Comparison of ENCODE assay signal across 19 cellular contexts in the genomic region with DNA sequence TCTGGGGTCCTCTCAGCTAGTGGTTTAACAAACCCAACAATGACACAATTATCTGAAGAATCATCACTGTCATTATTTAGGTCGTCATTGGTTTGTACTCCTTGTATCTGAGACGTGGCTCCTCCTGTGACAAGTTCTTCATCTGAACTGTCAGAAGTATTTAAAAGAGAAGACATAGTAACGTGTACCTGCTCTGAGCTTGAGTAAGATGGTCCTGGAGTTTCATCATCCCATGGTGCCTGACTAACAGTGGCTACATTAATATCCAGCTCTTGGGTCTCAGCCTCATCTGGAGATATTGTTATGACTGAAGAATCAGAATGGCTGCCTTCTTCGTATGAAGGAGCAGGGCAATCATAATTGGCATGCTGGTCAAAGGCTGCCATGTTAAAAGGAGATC. TPM values are rescaled to one million over a fixed set of nuclear protein-coding genes. Genes with fewer than 3 reads are reported as not detected.
DNase-seq lines count a peak whose midpoint lies in the region; ATAC-seq, FAIRE-seq and TF ChIP-seq lines count a peak whose summit lies in the region.
"Had no signal": no experiment of that assay in that cellular context is flagged by ENCODE, and none has a peak within 500 bp of the region (broad histone marks: within the 10 kb centered on the region; RNA-seq: fewer than 3 reads in every experiment).

No MANE protein-coding gene starts in this region.

- no TSS peak for BruUV-seq in HepG2 (replicated peaks; lab: Mats Ljungman, UMichigan)

- H3K4me3 ChIP-seq in HepG2 (replicated peaks in 1 of 3; ENCODE audit: insufficient read depth in 1 of 3, low read depth in 2 of 3, low read length in 3 of 3) = no peak overlapping the region
- no peak overlapping the region for H3K4me3 ChIP-seq in right lobe of liver
- no peak overlapping the region for H3K4me3 ChIP-seq in keratinocyte (ENCODE audit: control insufficient read depth in 2 of 3, extremely low read depth in 1 of 3, insufficient read depth in 2 of 3, low read depth in 1 of 3, low read length in 3 of 3)
- H3K4me3 ChIP-seq: BLaER1 treated with 17β-estradiol and CSF1 and Interleukin-3, amounts not matched to agents 10 nM and 100 nM; HAP-1 had no signal

- FAIRE-seq in HepG2 (lab: Jason Lieb, UNC) = no peak
- peak; percentile 70 for FAIRE-seq in D721Med (lab: Jason Lieb, UNC)
- FAIRE-seq in keratinocyte (lab: Jason Lieb, UNC) = peak; percentile 49
- FAIRE-seq: H54 had no signal

- WGBS in HepG2 (ENCODE audit: low lambda C conversion rate) = 99% methylated on average over 4 of the region's 4 CpGs
- WGBS in right lobe of liver (ENCODE audit: insufficient coverage, low coverage, low lambda C conversion rate, missing lambda C conversion rate) = 82% methylated on average over 4 of the region's 4 CpGs

- no peak for TF ChIP-seq POLR2A in HepG2 (IDR thresholded peaks at IDR 0.05; ENCODE audit: insufficient read depth in 1 of 2, low read depth in 2 of 2, low read length in 2 of 2)
- no peak for TF ChIP-seq POLR2A in right lobe of liver (IDR thresholded peaks at IDR 0.05)

- no peak overlapping the region for H3K4me2 ChIP-seq in HepG2 (ENCODE audit: low read depth, low read length)
- no peak overlapping the region for H3K4me2 ChIP-seq in keratinocyte (ENCODE audit: control insufficient read depth, extremely low read depth, insufficient read depth, low read depth, low read length)
- H3K4me2 ChIP-seq: BLaER1 treated with 17β-estradiol and CSF1 and Interleukin-3, amounts not matched to agents 10 nM and 100 nM had no signal

- CTCF ChIA-PET in HepG2 (lab: Yijun Ruan, JAX; ENCODE audit: low intra/inter-chr PET ratio, low total read pairs) = no interaction called here

- H3K79me2 ChIP-seq in HepG2 (ENCODE audit: insufficient read depth, low read length) = peaks cover 56% of the 10 kb centered on the region
- peaks cover 46% of the 10 kb centered on the region for H3K79me2 ChIP-seq in keratinocyte (ENCODE audit: control insufficient read depth, insufficient read depth, low read length)

- peaks cover 14% of the 10 kb centered on the region; the same call in 1 of the 2 replicates for H4K20me1 ChIP-seq in HepG2 (ENCODE audit: insufficient read depth, low read length)
- no peaks in the 10 kb centered on the region for H4K20me1 ChIP-seq in keratinocyte (ENCODE audit: control insufficient read depth, extremely low read depth, insufficient read depth, low read length)

- H3K36me3 ChIP-seq in HepG2 (replicated peaks in 1 of 2; ENCODE audit: control insufficient read depth in 1 of 2, insufficient read depth in 2 of 2, low read length in 2 of 2) (peaks cover 4 to 36% of the 10 kb centered on the region in 2 experiments), right lobe of liver (peaks cover 0 to 31% (median 6%) of the 10 kb centered on the region in 4 donors), keratinocyte (ENCODE audit: control insufficient read depth in 2 of 2, extremely low read depth in 1 of 2, insufficient read depth in 2 of 2, low read length in 2 of 2) (peaks cover 9 to 18% of the 10 kb centered on the region in 2 experiments)

- ATAC-seq in HepG2 (no peak), right lobe of liver (no peak)

- DNase-seq in HepG2 (ENCODE audit: low spot score) = no peak
- DNase-seq in right lobe of liver = no peak
- DNase-seq in D721Med (ENCODE audit: insufficient read length, low spot score) = no peak
- no peak for DNase-seq in keratinocyte (ENCODE audit: low read depth, low spot score)
- no peak for DNase-seq in activated CD8-positive, alpha-beta memory T cell treated with anti-CD3 and anti-CD28 coated beads, Interleukin-2, amount 50 U/mL, for 48 hours
- DNase-seq in GM10266 (ENCODE audit: extremely low spot score) = no peak
- DNase-seq: ACHN; AML-193; BE2C; CD4-positive, alpha-beta T cell; CD8-positive, alpha-beta memory T cell; DMS53; DMS79 treated with DMSO at 0.1 percent for 48 hours; GF-D8; GOT3; HFFc6 had no signal

- dilution Hi-C loops in keratinocyte (cut with MboI; ENCODE audit: extremely low pct_ligation_motif_present, low sequenced_read_pairs) = no loop called here

- H3K4me1 ChIP-seq in HepG2 (ENCODE audit: insufficient read depth, low read length) (no peaks in the 10 kb centered on the region; the same call in 1 of the 2 replicates), right lobe of liver (no peaks in the 10 kb centered on the region), keratinocyte (ENCODE audit: control insufficient read depth, extremely low read depth, insufficient read depth, low read length) (peaks cover under 1% of the 10 kb centered on the region)
- H3K4me1 ChIP-seq: BE2C; BLaER1 treated with 17β-estradiol and CSF1 and Interleukin-3, amounts not matched to agents 10 nM and 100 nM; HAP-1 had no signal

- H3K9me3 ChIP-seq in HepG2 (ENCODE audit: low read length) (no peaks in the 10 kb centered on the region), right lobe of liver (no peaks in the 10 kb centered on the region), keratinocyte (ENCODE audit: control insufficient read depth, low read depth, low read length) (no peaks in the 10 kb centered on the region)
- H3K9me3 ChIP-seq: BE2C; BLaER1 treated with 17β-estradiol and CSF1 and Interleukin-3, amounts not matched to agents 10 nM and 100 nM; HAP-1 had no signal

- no peak overlapping the region for H3K27ac ChIP-seq in HepG2 (ENCODE audit: extremely low read length, insufficient read depth, low read length)
- H3K27ac ChIP-seq in right lobe of liver = no peak overlapping the region
- no peak overlapping the region for H3K27ac ChIP-seq in keratinocyte (ENCODE audit: control insufficient read depth, insufficient read depth, low read length)
- H3K27ac ChIP-seq: BLaER1 treated with 17β-estradiol and CSF1 and Interleukin-3, amounts not matched to agents 10 nM and 100 nM had no signal

- TF ChIP-seq CTCF in HepG2 (CRISPR knock-in tag; IDR thresholded peaks at IDR 0.05) (no peak), right lobe of liver (IDR thresholded peaks at IDR 0.05) (no peak), D721Med (IDR thresholded peaks at IDR 0.05; ENCODE audit: insufficient read depth, missing control alignments) (no peak), keratinocyte (optimal IDR thresholded peaks at IDR 0.05 in 1 of 3, IDR thresholded peaks at IDR 0.05 in 1 of 3, conservative IDR thresholded peaks at IDR 0.05 in 1 of 3; ENCODE audit: extremely low read depth in 1 of 3, insufficient read depth in 2 of 3, low read length in 3 of 3) (no peak), GM10266 (IDR thresholded peaks at IDR 0.05; ENCODE audit: control insufficient read depth, insufficient read depth, low read depth, missing control alignments) (no peak)

- H3K9ac ChIP-seq in HepG2 (ENCODE audit: insufficient read depth, low read depth, low read length) = no peak overlapping the region
- no peak overlapping the region for H3K9ac ChIP-seq in keratinocyte (ENCODE audit: control insufficient read depth, extremely low read depth, insufficient read depth, low read length)
- H3K9ac ChIP-seq: BLaER1 treated with 17β-estradiol and CSF1 and Interleukin-3, amounts not matched to agents 10 nM and 100 nM had no signal

- in situ Hi-C loops in HepG2 (cut with HindIII; ENCODE audit: extremely low pct_ligation_motif_present, low pct_unique_long_range_greater_than_20kb) = no loop called here

- TF ChIP-seq RAD21 in HepG2 (CRISPR knock-in tag; IDR thresholded peaks at IDR 0.05) = no peak

- no peaks in the 10 kb centered on the region for H3K9me1 ChIP-seq in keratinocyte (ENCODE audit: control insufficient read depth, extremely low read depth, insufficient read depth, low read length)

- H3K27me3 ChIP-seq in HepG2 (ENCODE audit: control insufficient read depth in 1 of 2, insufficient read depth in 2 of 2, low read length in 2 of 2) = no peaks in the 10 kb centered on the region
- no peaks in the 10 kb centered on the region for H3K27me3 ChIP-seq in right lobe of liver
- no peaks in the 10 kb centered on the region for H3K27me3 ChIP-seq in keratinocyte (ENCODE audit: control insufficient read depth, extremely low read depth, insufficient read depth, low read length)
- H3K27me3 ChIP-seq: BE2C; BLaER1 treated with 17β-estradiol and CSF1 and Interleukin-3, amounts not matched to agents 10 nM and 100 nM had no signal

- POLR2A ChIA-PET in HepG2 (lab: Yijun Ruan, JAX) = interaction anchor here (1.6 kb wide), 1 partner anchor 17 kb away, joined by 6 read pairs; a partner anchor contains a TSS

- no peak for TF ChIP-seq EP300 in HepG2 (IDR thresholded peaks at IDR 0.05; ENCODE audit: low read depth in 2 of 2, low read length in 2 of 2)
- TF ChIP-seq EP300 in HepG2 (CRISPR knock-in tag; IDR thresholded peaks at IDR 0.05; ENCODE audit: borderline replicate concordance) = no peak

- H2AFZ ChIP-seq in HepG2 (ENCODE audit: low read length) (no peak overlapping the region), keratinocyte (ENCODE audit: control insufficient read depth, low read length) (no peak overlapping the region)

- intact Hi-C loops in HepG2 (cut with micrococcal nuclease; ENCODE audit: unreplicated experiment) = no loop called here
- intact Hi-C loops in right lobe of liver (cut with DNase I) = no loop called here

RNA-seq across cellular contexts. Expression of a gene that starts 9.1 kb away (rescaled TPM):
- total RNA-seq in HepG2 (2016; rRNA removed; fragmentation: Illumina TruSeq; extraction: Trizol) (13.3 and 17.9 TPM in 2 replicates), right lobe of liver (1 to 10 TPM in 5 of 6 experiments, under 1 TPM in 1; 0.49 to 7.4 (median 2.9) TPM)
- 75.6 and 99.3 TPM in 2 replicates for total RNA-seq in HepG2 (2016; cell fraction: cytosol; rRNA removed; fragmentation: Illumina TruSeq; extraction: Trizol; ENCODE audit: low read depth)
- total RNA-seq in HepG2 (2016; cell fraction: insoluble cytoplasmic fraction; rRNA removed; fragmentation: Illumina TruSeq; extraction: Trizol) = 15.4 and 19.6 TPM in 2 replicates
- 37.2 and 52.4 TPM in 2 replicates for total RNA-seq in HepG2 (2016; cell fraction: membrane; rRNA removed; fragmentation: Illumina TruSeq; extraction: Trizol)
- total RNA-seq in HepG2 (2016; cell fraction: nucleus; rRNA removed; fragmentation: Illumina TruSeq; extraction: Trizol) = 8.6 and 10.5 TPM in 2 replicates
- polyA plus RNA-seq in HepG2 (2011; rRNA removed) (19.0 and 22.5 TPM in 2 replicates), keratinocyte (2.0 to 21.9 TPM (median 13.0 TPM) in 3 replicates)
- 3.6 and 3.7 TPM in 2 replicates for polyA plus RNA-seq in HepG2 (2011; cell fraction: cytosol; rRNA removed)
- polyA plus RNA-seq in HepG2 (2011; cell fraction: nucleus; rRNA removed) = 2.2 and 2.6 TPM in 2 replicates
- 23.4 and 24.0 TPM in 2 replicates for polyA plus RNA-seq in HepG2 (2012)
- 83.9 and 98.8 TPM in 2 replicates for polyA plus RNA-seq in HepG2 (2016; cell fraction: cytosol; fragmentation: Illumina TruSeq; extraction: Trizol; ENCODE audit: low read depth)
- polyA plus RNA-seq in HepG2 (2016; cell fraction: insoluble cytoplasmic fraction; fragmentation: Illumina TruSeq; extraction: Trizol; ENCODE audit: low read depth) = 14.9 and 15.5 TPM in 2 replicates
- polyA plus RNA-seq in HepG2 (2016; cell fraction: membrane; fragmentation: Illumina TruSeq; extraction: Trizol; ENCODE audit: low read depth) = 31.9 and 41.5 TPM in 2 replicates
- 11.4 and 12.7 TPM in 2 replicates for polyA plus RNA-seq in HepG2 (2016; cell fraction: nucleus; fragmentation: Illumina TruSeq; extraction: Trizol; ENCODE audit: insufficient read depth, low read depth)
- polyA minus RNA-seq in HepG2 (2011; rRNA and poly(A)+ RNA removed; ENCODE audit: low replicate concordance) = 5.2 and 6.4 TPM in 2 replicates
- polyA minus RNA-seq in HepG2 (2011; cell fraction: cytosol; rRNA and poly(A)+ RNA removed) = 3.5 TPM in 1 of 2 replicates, not detected in the other
- polyA minus RNA-seq in HepG2 (2011; cell fraction: nucleus; rRNA and poly(A)+ RNA removed) = 4.6 and 4.9 TPM in 2 replicates
- polyA plus RNA-seq in keratinocyte (2011; ENCODE audit: low read depth) = 1.6 TPM
- 1.9 and 3.4 TPM in 2 replicates for polyA plus RNA-seq in keratinocyte (2011; cell fraction: cytosol; rRNA removed)
- 1.0 and 1.9 TPM in 2 replicates for polyA plus RNA-seq in keratinocyte (2011; cell fraction: nucleus; rRNA removed)
- polyA plus RNA-seq in keratinocyte (2012; ENCODE audit: low replicate concordance) = 17.5 and 21.5 TPM in 2 replicates
- polyA minus RNA-seq in keratinocyte = 1.1 to 3.9 TPM (median 1.9 TPM) in 3 replicates
- not detected for polyA minus RNA-seq in keratinocyte (2011; cell fraction: cytosol; rRNA and poly(A)+ RNA removed)
- polyA minus RNA-seq in keratinocyte (2011; cell fraction: nucleus; rRNA and poly(A)+ RNA removed) = 2.5 TPM in 1 of 2 replicates, not detected in the other

RNA-seq across cellular contexts. Expression of a gene that starts 9.3 kb away (rescaled TPM):
- total RNA-seq in HepG2 (2016; rRNA removed; fragmentation: Illumina TruSeq; extraction: Trizol) = 19.6 and 28.8 TPM in 2 replicates
- total RNA-seq in HepG2 (2016; cell fraction: cytosol; rRNA removed; fragmentation: Illumina TruSeq; extraction: Trizol; ENCODE audit: low read depth) = 1.3 and 1.6 TPM in 2 replicates
- total RNA-seq in HepG2 (2016; cell fraction: insoluble cytoplasmic fraction; rRNA removed; fragmentation: Illumina TruSeq; extraction: Trizol) = 19.8 and 28.1 TPM in 2 replicates
- total RNA-seq in HepG2 (2016; cell fraction: membrane; rRNA removed; fragmentation: Illumina TruSeq; extraction: Trizol) = 6.3 and 8.0 TPM in 2 replicates
- 22.5 and 24.6 TPM in 2 replicates for total RNA-seq in HepG2 (2016; cell fraction: nucleus; rRNA removed; fragmentation: Illumina TruSeq; extraction: Trizol)
- 6.1 and 6.8 TPM in 2 replicates for polyA plus RNA-seq in HepG2 (2011; rRNA removed)
- 3.0 and 5.4 TPM in 2 replicates for polyA plus RNA-seq in HepG2 (2011; cell fraction: cytosol; rRNA removed)
- polyA plus RNA-seq in HepG2 (2011; cell fraction: nucleus; rRNA removed) = 5.5 and 6.1 TPM in 2 replicates
- polyA plus RNA-seq in HepG2 (2012) = 8.8 and 9.9 TPM in 2 replicates
- 0.35 and 0.49 TPM in 2 replicates for polyA plus RNA-seq in HepG2 (2016; cell fraction: cytosol; fragmentation: Illumina TruSeq; extraction: Trizol; ENCODE audit: low read depth)
- 15.9 and 16.9 TPM in 2 replicates for polyA plus RNA-seq in HepG2 (2016; cell fraction: insoluble cytoplasmic fraction; fragmentation: Illumina TruSeq; extraction: Trizol; ENCODE audit: low read depth)
- polyA plus RNA-seq in HepG2 (2016; cell fraction: membrane; fragmentation: Illumina TruSeq; extraction: Trizol; ENCODE audit: low read depth) = 1.6 and 1.9 TPM in 2 replicates
- 12.4 and 13.5 TPM in 2 replicates for polyA plus RNA-seq in HepG2 (2016; cell fraction: nucleus; fragmentation: Illumina TruSeq; extraction: Trizol; ENCODE audit: insufficient read depth, low read depth)
- 9.1 and 14.1 TPM in 2 replicates for polyA minus RNA-seq in HepG2 (2011; rRNA and poly(A)+ RNA removed; ENCODE audit: low replicate concordance)
- polyA minus RNA-seq in HepG2 (2011; cell fraction: cytosol; rRNA and poly(A)+ RNA removed) = 8.8 and 9.0 TPM in 2 replicates
- polyA minus RNA-seq in HepG2 (2011; cell fraction: nucleus; rRNA and poly(A)+ RNA removed) = 42.9 and 51.2 TPM in 2 replicates
- 1 to 10 TPM; 6.0 to 9.6 (median 7.9) TPM for total RNA-seq in right lobe of liver
- 12.8 to 17.1 TPM (median 13.5 TPM) in 3 replicates for polyA plus RNA-seq in keratinocyte
- 37.3 TPM for polyA plus RNA-seq in keratinocyte (2011; ENCODE audit: low read depth)
- polyA plus RNA-seq in keratinocyte (2011; cell fraction: cytosol; rRNA removed) = 6.9 and 14.0 TPM in 2 replicates
- polyA plus RNA-seq in keratinocyte (2011; cell fraction: nucleus; rRNA removed) = 17.1 and 24.5 TPM in 2 replicates
- polyA plus RNA-seq in keratinocyte (2012; ENCODE audit: low replicate concordance) = 13.5 and 17.0 TPM in 2 replicates
- polyA minus RNA-seq in keratinocyte = 8.2 to 27.8 TPM (median 19.3 TPM) in 3 replicates
- polyA minus RNA-seq in keratinocyte (2011; cell fraction: cytosol; rRNA and poly(A)+ RNA removed) = 9.2 TPM
- polyA minus RNA-seq in keratinocyte (2011; cell fraction: nucleus; rRNA and poly(A)+ RNA removed) = 18.5 and 36.0 TPM in 2 replicates

RNA-seq across cellular contexts. Expression of a gene that starts 17.1 kb away (rescaled TPM):
- total RNA-seq in HepG2 (2016; rRNA removed; fragmentation: Illumina TruSeq; extraction: Trizol) (8.2 and 12.2 TPM in 2 replicates), right lobe of liver (1 to 10 TPM; 2.7 to 6.1 (median 4.8) TPM)
- total RNA-seq in HepG2 (2016; cell fraction: cytosol; rRNA removed; fragmentation: Illumina TruSeq; extraction: Trizol; ENCODE audit: low read depth) = 0.91 and 1.3 TPM in 2 replicates
- total RNA-seq in HepG2 (2016; cell fraction: insoluble cytoplasmic fraction; rRNA removed; fragmentation: Illumina TruSeq; extraction: Trizol) = 8.1 and 11.7 TPM in 2 replicates
- 2.6 and 3.2 TPM in 2 replicates for total RNA-seq in HepG2 (2016; cell fraction: membrane; rRNA removed; fragmentation: Illumina TruSeq; extraction: Trizol)
- total RNA-seq in HepG2 (2016; cell fraction: nucleus; rRNA removed; fragmentation: Illumina TruSeq; extraction: Trizol) = 8.1 and 8.4 TPM in 2 replicates
- polyA plus RNA-seq in HepG2 (2011; rRNA removed) (2.4 and 3.0 TPM in 2 replicates), keratinocyte (23.0 to 31.4 TPM (median 27.6 TPM) in 3 replicates)
- polyA plus RNA-seq in HepG2 (2011; cell fraction: cytosol; rRNA removed) = 1.1 and 1.9 TPM in 2 replicates
- 2.3 and 3.2 TPM in 2 replicates for polyA plus RNA-seq in HepG2 (2011; cell fraction: nucleus; rRNA removed)
- 3.1 and 3.3 TPM in 2 replicates for polyA plus RNA-seq in HepG2 (2012)
- polyA plus RNA-seq in HepG2 (2016; cell fraction: cytosol; fragmentation: Illumina TruSeq; extraction: Trizol; ENCODE audit: low read depth) = 0.42 and 0.43 TPM in 2 replicates
- 5.9 and 6.7 TPM in 2 replicates for polyA plus RNA-seq in HepG2 (2016; cell fraction: insoluble cytoplasmic fraction; fragmentation: Illumina TruSeq; extraction: Trizol; ENCODE audit: low read depth)
- 0.74 and 0.97 TPM in 2 replicates for polyA plus RNA-seq in HepG2 (2016; cell fraction: membrane; fragmentation: Illumina TruSeq; extraction: Trizol; ENCODE audit: low read depth)
- 5.9 and 6.0 TPM in 2 replicates for polyA plus RNA-seq in HepG2 (2016; cell fraction: nucleus; fragmentation: Illumina TruSeq; extraction: Trizol; ENCODE audit: insufficient read depth, low read depth)
- polyA minus RNA-seq in HepG2 (2011; rRNA and poly(A)+ RNA removed; ENCODE audit: low replicate concordance) = 0.75 and 1.6 TPM in 2 replicates
- polyA minus RNA-seq in HepG2 (2011; cell fraction: cytosol; rRNA and poly(A)+ RNA removed) = 1.9 and 2.4 TPM in 2 replicates
- polyA minus RNA-seq in HepG2 (2011; cell fraction: nucleus; rRNA and poly(A)+ RNA removed) = 8.5 and 11.7 TPM in 2 replicates
- polyA plus RNA-seq in keratinocyte (2011; ENCODE audit: low read depth) = 3.0 TPM
- 11.4 and 22.0 TPM in 2 replicates for polyA plus RNA-seq in keratinocyte (2011; cell fraction: cytosol; rRNA removed)
- 30.2 and 35.6 TPM in 2 replicates for polyA plus RNA-seq in keratinocyte (2011; cell fraction: nucleus; rRNA removed)
- polyA plus RNA-seq in keratinocyte (2012; ENCODE audit: low replicate concordance) = 4.7 and 29.6 TPM in 2 replicates
- 7.3 to 34.9 TPM (median 16.8 TPM) in 3 replicates for polyA minus RNA-seq in keratinocyte
- 9.6 TPM for polyA minus RNA-seq in keratinocyte (2011; cell fraction: cytosol; rRNA and poly(A)+ RNA removed)
- polyA minus RNA-seq in keratinocyte (2011; cell fraction: nucleus; rRNA and poly(A)+ RNA removed) = 21.1 and 44.8 TPM in 2 replicates

RNA-seq across cellular contexts. Expression of a gene that starts 29.9 kb away (rescaled TPM):
- total RNA-seq in HepG2 (2016; rRNA removed; fragmentation: Illumina TruSeq; extraction: Trizol) = 81.9 and 106 TPM in 2 replicates
- 16.0 and 16.3 TPM in 2 replicates for total RNA-seq in HepG2 (2016; cell fraction: cytosol; rRNA removed; fragmentation: Illumina TruSeq; extraction: Trizol; ENCODE audit: low read depth)
- total RNA-seq in HepG2 (2016; cell fraction: insoluble cytoplasmic fraction; rRNA removed; fragmentation: Illumina TruSeq; extraction: Trizol) = 86.2 and 119 TPM in 2 replicates
- 18.5 and 19.3 TPM in 2 replicates for total RNA-seq in HepG2 (2016; cell fraction: membrane; rRNA removed; fragmentation: Illumina TruSeq; extraction: Trizol)
- total RNA-seq in HepG2 (2016; cell fraction: nucleus; rRNA removed; fragmentation: Illumina TruSeq; extraction: Trizol) = 35.9 and 39.7 TPM in 2 replicates
- 21.5 and 31.2 TPM in 2 replicates for polyA plus RNA-seq in HepG2 (2011; rRNA removed)
- 28.6 and 29.6 TPM in 2 replicates for polyA plus RNA-seq in HepG2 (2011; cell fraction: cytosol; rRNA removed)
- polyA plus RNA-seq in HepG2 (2011; cell fraction: nucleus; rRNA removed) = 5.5 and 6.9 TPM in 2 replicates
- polyA plus RNA-seq in HepG2 (2012) = 27.7 and 34.6 TPM in 2 replicates
- 18.1 and 20.1 TPM in 2 replicates for polyA plus RNA-seq in HepG2 (2016; cell fraction: cytosol; fragmentation: Illumina TruSeq; extraction: Trizol; ENCODE audit: low read depth)
- polyA plus RNA-seq in HepG2 (2016; cell fraction: insoluble cytoplasmic fraction; fragmentation: Illumina TruSeq; extraction: Trizol; ENCODE audit: low read depth) = 93.0 and 110 TPM in 2 replicates
- 18.7 and 19.9 TPM in 2 replicates for polyA plus RNA-seq in HepG2 (2016; cell fraction: membrane; fragmentation: Illumina TruSeq; extraction: Trizol; ENCODE audit: low read depth)
- 55.5 and 57.6 TPM in 2 replicates for polyA plus RNA-seq in HepG2 (2016; cell fraction: nucleus; fragmentation: Illumina TruSeq; extraction: Trizol; ENCODE audit: insufficient read depth, low read depth)
- 16.1 and 20.8 TPM in 2 replicates for polyA minus RNA-seq in HepG2 (2011; rRNA and poly(A)+ RNA removed; ENCODE audit: low replicate concordance)
- 13.8 and 18.9 TPM in 2 replicates for polyA minus RNA-seq in HepG2 (2011; cell fraction: cytosol; rRNA and poly(A)+ RNA removed)
- 9.1 and 13.1 TPM in 2 replicates for polyA minus RNA-seq in HepG2 (2011; cell fraction: nucleus; rRNA and poly(A)+ RNA removed)
- 10 to 100 TPM; 28.9 to 39.9 (median 36.2) TPM for total RNA-seq in right lobe of liver
- polyA plus RNA-seq in keratinocyte = 50.2 to 67.0 TPM (median 60.7 TPM) in 3 replicates
- 47.3 TPM for polyA plus RNA-seq in keratinocyte (2011; ENCODE audit: low read depth)
- 38.4 and 41.6 TPM in 2 replicates for polyA plus RNA-seq in keratinocyte (2011; cell fraction: cytosol; rRNA removed)
- polyA plus RNA-seq in keratinocyte (2011; cell fraction: nucleus; rRNA removed) = 16.5 and 25.5 TPM in 2 replicates
- polyA plus RNA-seq in keratinocyte (2012; ENCODE audit: low replicate concordance) = 33.3 and 74.3 TPM in 2 replicates
- polyA minus RNA-seq in keratinocyte = 8.0 to 16.1 TPM (median 9.6 TPM) in 3 replicates
- 42.8 TPM for polyA minus RNA-seq in keratinocyte (2011; cell fraction: cytosol; rRNA and poly(A)+ RNA removed)
- polyA minus RNA-seq in keratinocyte (2011; cell fraction: nucleus; rRNA and poly(A)+ RNA removed) = 6.8 and 10.2 TPM in 2 replicates
